2 cellular contexts compared by ENCODE assay signal in genomic region chr3:10470120-10470665, GRCh38.
TF ChIP-seq lines count a peak whose summit lies in the region.

No MANE protein-coding gene starts in this region.

TF ChIP-seq in SK-N-SH treated with all-trans-retinoic acid at 6 μM for 48 hours, 23 proteins besides CTCF, POLR2A, EP300 and RAD21 (continued from another document):
- TF ChIP-seq CREB5 (CRISPR knock-in tag; IDR thresholded peaks at IDR 0.05; ENCODE audit: low read depth): no peak

TF ChIP-seq in SK-N-SH, 30 proteins besides CTCF, POLR2A, EP300 and RAD21 (continued from another document):
- TF ChIP-seq MXI1 (IDR thresholded peaks at IDR 0.05; ENCODE audit: low read depth, low read length): no peak
TF ChIP-seq in SK-N-SH: peak in this region for 0.
